ENCODE assay signal across 8 cellular contexts in genomic region chr10:58268454-58268945, GRCh38. TPM values are rescaled to one million over a fixed set of nuclear protein-coding genes. Genes with fewer than 3 reads are reported as not detected.
A peak's percentile ranks its signal among the peaks of the same experiment; 100 is the strongest.
DNase-seq lines count a peak whose midpoint lies in the region; ATAC-seq, FAIRE-seq and TF ChIP-seq lines count a peak whose summit lies in the region.

No MANE protein-coding gene starts in this region.

- H4K91ac ChIP-seq in IMR-90 (ENCODE audit: insufficient read depth, low read depth, low read length) = no peak overlapping the region

- in situ Hi-C loops in IMR-90 (cut with MboI; ENCODE audit: low sequenced_read_pairs) = no loop called here
- in situ Hi-C loops in mammary epithelial cell (cut with MboI; ENCODE audit: low sequenced_read_pairs in 2 of 2) = no loop called here

- H3K4me3 ChIP-seq in IMR-90 (ENCODE audit: insufficient read depth, low read depth, low read length) (peak overlapping the region; percentile 64), mammary epithelial cell (replicated peaks in 1 of 3; ENCODE audit: insufficient read depth in 1 of 3, low read depth in 2 of 3, low read length in 3 of 3) (peak overlapping the region; percentile 63 to 97 (median 78)), mucosa of rectum (ENCODE audit: low read length in 2 of 2) (peak overlapping the region; percentile 85 to 98)

- POLR2A ChIA-PET in IMR-90 (lab: Charles Lee; ENCODE audit: unreplicated experiment) = no interaction called here

- H3K79me1 ChIP-seq in IMR-90 (ENCODE audit: low read depth in 1 of 2, low read length in 2 of 2) = peaks cover 3 to 32% of the 10 kb centered on the region in 2 experiments

- BruUV-seq in IMR-90 (replicated peaks; lab: Mats Ljungman, UMichigan) = no TSS peak
- BruUV-seq in mammary epithelial cell (replicated peaks; lab: Mats Ljungman, UMichigan) = no TSS peak

- H3K14ac ChIP-seq in IMR-90 (replicated peaks; ENCODE audit: low read depth, low read length) = no peak overlapping the region

- H3K18ac ChIP-seq in IMR-90 (ENCODE audit: low read depth, low read length) = no peak overlapping the region

- CTCF ChIA-PET in IMR-90 (lab: Yijun Ruan, JAX) = interaction anchor here (0.9 to 1.5 kb wide), 3 partner anchors 22 to 46 kb away, joined by 3 to 4 read pairs (median 4); no protein-coding TSS in a partner anchor
- CTCF ChIA-PET in mammary epithelial cell (lab: Charles Lee; ENCODE audit: low non-redundant PET) = no interaction called here

- no peak overlapping the region for H3K56ac ChIP-seq in IMR-90 (ENCODE audit: extremely low read depth, insufficient read depth, low read length)

- H3K9ac ChIP-seq in IMR-90 (ENCODE audit: low read depth, low read length) (no peak overlapping the region), mammary epithelial cell (ENCODE audit: insufficient read depth, low read length) (peak overlapping the region; percentile 73), mucosa of rectum (ENCODE audit: low read depth in 1 of 2, low read length in 2 of 2) (peak overlapping the region; percentile 64 to 99)

- H3K36me3 ChIP-seq in IMR-90 (ENCODE audit: control insufficient read depth, insufficient read depth, low read length) = no peaks in the 10 kb centered on the region
- no peaks in the 10 kb centered on the region for H3K36me3 ChIP-seq in mammary epithelial cell (ENCODE audit: insufficient read depth, low read length)
- H3K36me3 ChIP-seq in mucosa of rectum (ENCODE audit: control insufficient read depth in 2 of 2, insufficient read depth in 2 of 2, low read length in 2 of 2) = no peaks in the 10 kb centered on the region

- peak; percentile 0 for ATAC-seq in GM19043 (IDR thresholded peaks at IDR 0.05; ENCODE audit: low read depth, unreplicated experiment)
- no peak for ATAC-seq in IMR-90 (ENCODE audit: low read depth)

- no peak for FAIRE-seq in GM19239 (lab: Jason Lieb, UNC)

- no CpG with 5 or more reads among the region's 13 CpGs for WGBS in IMR-90 (ENCODE audit: extremely low coverage in 2 of 2, insufficient read length in 1 of 2), 2 experiments
- WGBS in mammary epithelial cell (ENCODE audit: low coverage, missing lambda C conversion rate) = 4% methylated on average over 12 of the region's 13 CpGs

- H3K4me2 ChIP-seq in IMR-90 (ENCODE audit: low read depth, low read length) (peak overlapping the region; percentile 71), mammary epithelial cell (ENCODE audit: insufficient read depth, low read depth, low read length) (peak overlapping the region; percentile 96)

- H3K27ac ChIP-seq in 22Rv1 = peak overlapping the region; percentile 97
- no peak overlapping the region for H3K27ac ChIP-seq in IMR-90 (ENCODE audit: insufficient read depth, low read length)
- H3K27ac ChIP-seq in mammary epithelial cell (ENCODE audit: insufficient read depth, low read depth, low read length) = peak overlapping the region; percentile 55
- H3K27ac ChIP-seq in mucosa of rectum (ENCODE audit: low read depth in 2 of 2, low read length in 2 of 2) = peak overlapping the region; percentile 98

- no peak overlapping the region for H2BK20ac ChIP-seq in IMR-90 (ENCODE audit: low read depth, low read length)

- TF ChIP-seq CTCF in 22Rv1 (IDR thresholded peaks at IDR 0.05) (no peak), IMR-90 (conservative IDR thresholded peaks at IDR 0.05; ENCODE audit: low read depth, low read length) (no peak), mammary epithelial cell (conservative IDR thresholded peaks at IDR 0.05 in 1 of 2, IDR thresholded peaks at IDR 0.05 in 1 of 2; ENCODE audit: extremely low read depth in 1 of 2, insufficient read depth in 1 of 2, low read depth in 1 of 2, low read length in 2 of 2) (no peak)

- H3K23ac ChIP-seq in IMR-90 (ENCODE audit: low read depth, low read length) = no peak overlapping the region

- H3K9me1 ChIP-seq in IMR-90 (ENCODE audit: insufficient read depth, low read length) = no peaks in the 10 kb centered on the region

- no peak for DNase-seq in IMR-90
- no peak for DNase-seq in mammary epithelial cell
- no peak for DNase-seq in GM19239 (ENCODE audit: insufficient read length, low spot score)
- DNase-seq in head of caudate nucleus = no peak
- DNase-seq in activated CD4-positive, alpha-beta T cell treated with anti-CD3 and anti-CD28 coated beads, Interleukin-2, amount 50 U/mL, for 48 hours = no peak

- H2AK5ac ChIP-seq in IMR-90 (ENCODE audit: low read depth, low read length) = no peak overlapping the region

- H3K79me2 ChIP-seq in mammary epithelial cell (ENCODE audit: insufficient read depth, low read length) = peaks cover 73% of the 10 kb centered on the region

- intact Hi-C loops in IMR-90 (cut with micrococcal nuclease) (loop anchor here (2.0 kb wide), 1 partner anchor 90 kb away; no protein-coding TSS in a partner anchor), mammary epithelial cell (cut with micrococcal nuclease) (loop anchor here (5.0 kb wide), 2 partner anchors 41 to 571 kb away; no protein-coding TSS in a partner anchor), head of caudate nucleus (cut with DNase I) (loop anchor here (5.0 kb wide), 1 partner anchor 64 kb away; no protein-coding TSS in a partner anchor)

- H2AFZ ChIP-seq in IMR-90 (replicated peaks; ENCODE audit: low read length, poor library complexity) (peak overlapping the region; percentile 98), mammary epithelial cell (ENCODE audit: low read depth, low read length) (peak overlapping the region; percentile 100)

- no peak overlapping the region for H2BK15ac ChIP-seq in IMR-90 (ENCODE audit: low read depth, low read length)

- no peak overlapping the region for H4K5ac ChIP-seq in IMR-90 (ENCODE audit: low read depth, low read length)

- TF ChIP-seq RAD21 in IMR-90 (IDR thresholded peaks at IDR 0.05; ENCODE audit: low read length) = no peak

- H2AK9ac ChIP-seq in IMR-90 (replicated peaks; ENCODE audit: low read depth, low read length, poor library complexity) = no peak overlapping the region

- H4K20me1 ChIP-seq in IMR-90 (ENCODE audit: insufficient read depth, low read length) = no peaks in the 10 kb centered on the region; the same call in 1 of the 2 replicates
- H4K20me1 ChIP-seq in mammary epithelial cell (ENCODE audit: insufficient read depth, low read length) = no peaks in the 10 kb centered on the region

- H3K4me1 ChIP-seq in IMR-90 (ENCODE audit: control insufficient read depth, insufficient read depth, low read length) (no peaks in the 10 kb centered on the region), mammary epithelial cell (ENCODE audit: insufficient read depth, low read length) (peaks cover 8% of the 10 kb centered on the region), mucosa of rectum (ENCODE audit: control insufficient read depth in 2 of 2, insufficient read depth in 2 of 2, low read length in 2 of 2) (peaks cover 18 to 23% of the 10 kb centered on the region in 2 donors)

- dilution Hi-C loops in IMR-90 (cut with HindIII; ENCODE audit: low sequenced_read_pairs, unreplicated experiment) (no loop called here), mammary epithelial cell (cut with HindIII; ENCODE audit: low sequenced_read_pairs) (loop anchor here (5.0 kb wide), 1 partner anchor 91 kb away; no protein-coding TSS in a partner anchor)

- no peak for TF ChIP-seq POLR2A in IMR-90 (IDR thresholded peaks at IDR 0.05; ENCODE audit: low read depth, low read length)

- peak overlapping the region; percentile 33 for H2BK5ac ChIP-seq in IMR-90 (ENCODE audit: low read depth, low read length, poor library complexity, severe bottlenecking)

- no peak overlapping the region for H3K4ac ChIP-seq in IMR-90 (ENCODE audit: low read depth, low read length)

- H3K27me3 ChIP-seq in IMR-90 (ENCODE audit: control insufficient read depth, insufficient read depth, low read length) (no peaks in the 10 kb centered on the region), mammary epithelial cell (ENCODE audit: insufficient read depth, low read length) (no peaks in the 10 kb centered on the region), mucosa of rectum (ENCODE audit: control insufficient read depth in 2 of 2, insufficient read depth in 2 of 2, low read length in 2 of 2) (no peaks in the 10 kb centered on the region)

- H4K8ac ChIP-seq in IMR-90 (ENCODE audit: low read depth in 2 of 2, low read length in 2 of 2) = peak overlapping the region in 1 of 2 experiments; percentile 78; a peak in 1 of 4 replicates

- no peak overlapping the region for H2BK120ac ChIP-seq in IMR-90 (ENCODE audit: low read depth, low read length)

- H3K9me3 ChIP-seq in IMR-90 (ENCODE audit: control insufficient read depth, insufficient read depth, low read length) (no peaks in the 10 kb centered on the region), mammary epithelial cell (replicated peaks; ENCODE audit: insufficient read depth, low read length) (no peaks in the 10 kb centered on the region), mucosa of rectum (ENCODE audit: control insufficient read depth in 2 of 2, low read length in 2 of 2) (no peaks in the 10 kb centered on the region)

TF ChIP-seq in IMR-90, 13 proteins besides CTCF, POLR2A, EP300 and RAD21 (continues in another document):
- no peak for TF ChIP-seq MAZ (IDR thresholded peaks at IDR 0.05; ENCODE audit: borderline replicate concordance, low read depth, low read length)
- no peak for TF ChIP-seq MAFK (IDR thresholded peaks at IDR 0.05; ENCODE audit: low read depth, low read length)
- TF ChIP-seq BHLHE40 (IDR thresholded peaks at IDR 0.05; ENCODE audit: low read depth, low read length) = no peak
- no peak for TF ChIP-seq MXI1 (IDR thresholded peaks at IDR 0.05; ENCODE audit: borderline replicate concordance, low read depth, low read length)
- TF ChIP-seq CEBPB (IDR thresholded peaks at IDR 0.05; ENCODE audit: low read depth, low read length) = no peak
- no peak for TF ChIP-seq FOS (IDR thresholded peaks at IDR 0.05; ENCODE audit: low read depth, low read length)
- TF ChIP-seq SMC3 (IDR thresholded peaks at IDR 0.05; ENCODE audit: low read depth, low read length) = no peak

RNA-seq across cellular contexts. Expression of gene CISD1, which starts 0.5 kb away (rescaled TPM):
- 25.8 and 34.6 TPM in 2 replicates for total RNA-seq in IMR-90 (2012; rRNA removed)
- 25.7 and 28.2 TPM in 2 replicates for polyA plus RNA-seq in IMR-90 (2012; rRNA removed)
- polyA plus RNA-seq in IMR-90 (2012; cell fraction: cytosol; rRNA removed) = 6.6 and 13.8 TPM in 2 replicates
- 2.0 and 16.6 TPM in 2 replicates for polyA plus RNA-seq in IMR-90 (2012; cell fraction: nucleus; rRNA removed; ENCODE audit: low replicate concordance)
- total RNA-seq in mammary epithelial cell = 10 to 100 TPM; 21.0 to 39.6 TPM
- 37.5 TPM for polyA plus RNA-seq in mammary epithelial cell
- 5.3 TPM for polyA minus RNA-seq in mammary epithelial cell

RNA-seq across cellular contexts. Expression of gene IPMK, which starts 0.8 kb away (rescaled TPM):
- 2.0 and 5.0 TPM in 2 replicates for total RNA-seq in IMR-90 (2012; rRNA removed)
- polyA plus RNA-seq in IMR-90 (2012; rRNA removed) = 0.69 and 0.89 TPM in 2 replicates
- polyA plus RNA-seq in IMR-90 (2012; cell fraction: cytosol; rRNA removed) = 0.13 and 0.25 TPM in 2 replicates
- polyA plus RNA-seq in IMR-90 (2012; cell fraction: nucleus; rRNA removed; ENCODE audit: low replicate concordance) = 0.21 and 1.0 TPM in 2 replicates
- 1 to 10 TPM; 5.0 to 8.7 TPM for total RNA-seq in mammary epithelial cell
- 1.5 TPM for polyA plus RNA-seq in mammary epithelial cell
- 3.2 TPM for polyA minus RNA-seq in mammary epithelial cell
